10 cellular contexts compared by ENCODE assay signal in the genomic region with DNA sequence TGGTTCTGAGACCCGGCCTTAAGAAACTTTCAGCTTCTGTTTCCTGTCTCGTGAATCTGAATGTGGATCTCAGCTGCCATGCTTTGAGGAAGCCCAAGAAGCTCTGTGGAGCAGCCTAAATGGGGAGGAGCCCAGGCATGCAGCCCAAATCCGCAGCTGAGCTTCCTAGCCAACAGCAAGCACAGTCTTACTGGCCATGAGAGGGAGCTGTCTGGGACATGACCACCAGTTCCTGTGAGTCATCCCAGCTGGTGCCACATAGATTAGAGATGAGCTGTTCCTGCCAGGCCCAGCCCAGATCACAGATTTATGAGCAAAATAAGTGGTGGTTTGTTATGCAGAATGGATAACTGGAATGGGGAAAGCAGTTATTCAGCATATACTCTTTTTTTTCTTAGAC.
A peak's percentile ranks its signal among the peaks of the same experiment; 100 is the strongest.
DNase-seq lines count a peak whose midpoint lies in the region; ATAC-seq and TF ChIP-seq lines count a peak whose summit lies in the region.
"Had no signal": no experiment of that assay in that cellular context is flagged by ENCODE, and none has a peak within 500 bp of the region (broad histone marks: within the 10 kb centered on the region; RNA-seq: fewer than 3 reads in every experiment).

No MANE protein-coding gene starts in this region.

- H3K27me3 Mint-ChIP-seq in activated T-cell treated with anti-CD3 and anti-CD28 coated beads, Interleukin-2, amount 50 U/mL, for 4 hours (ENCODE audit: low read depth), result no peaks in the 10 kb centered on the region
- H3K27me3 Mint-ChIP-seq in T-helper 2 cell treated with Interferon-gamma antibody and Interleukin-4, amounts not matched to agents 5 μg/mL and 100 μg/mL, for 36 hours (ENCODE audit: low read depth), result no peaks in the 10 kb centered on the region

- H3K4me3 Mint-ChIP-seq in activated T-cell treated with anti-CD3 and anti-CD28 coated beads, Interleukin-2, amount 50 U/mL, for 4 hours, result no peak overlapping the region
- no peak overlapping the region for H3K4me3 Mint-ChIP-seq in T-helper 2 cell treated with Interferon-gamma antibody and Interleukin-4, amounts not matched to agents 5 μg/mL and 100 μg/mL, for 36 hours

- TF ChIP-seq POLR2A in adrenal gland (IDR thresholded peaks at IDR 0.05), result no peak

- no peak overlapping the region for H3K4me3 ChIP-seq in adrenal gland
- H3K4me3 ChIP-seq: ascending aorta had no signal

- no peaks in the 10 kb centered on the region for H3K36me3 ChIP-seq in adrenal gland (replicated peaks in 1 of 2)
- H3K36me3 ChIP-seq: ascending aorta had no signal

- no peaks in the 10 kb centered on the region for H3K27me3 ChIP-seq in adrenal gland
- H3K27me3 ChIP-seq: ascending aorta had no signal

- peaks cover 10% of the 10 kb centered on the region for H3K9me3 Mint-ChIP-seq in activated T-cell treated with anti-CD3 and anti-CD28 coated beads, Interleukin-2, amount 50 U/mL, for 4 hours
- H3K9me3 Mint-ChIP-seq in T-helper 2 cell treated with Interferon-gamma antibody and Interleukin-4, amounts not matched to agents 5 μg/mL and 100 μg/mL, for 36 hours, result peaks cover 9% of the 10 kb centered on the region

- DNase-seq in EL (peak; percentile 97), LHCN-M2 (ENCODE audit: low read depth) (peak; percentile 97), adrenal gland (peak in 5 of 7 donors; percentile 48 to 76 (median 55)), islet precursor cell (peak; percentile 86)
- DNase-seq in activated T-cell treated with anti-CD3 and anti-CD28 coated beads, Interleukin-2, amount 50 U/mL, for 4 hours, result no peak
- DNase-seq in T-helper 2 cell treated with Interferon-gamma antibody and Interleukin-4, amounts not matched to agents 5 μg/mL and 100 μg/mL, for 36 hours (ENCODE audit: low spot score), result no peak
- no peak for DNase-seq in stimulated activated CD4-positive, alpha-beta T cell treated with anti-CD3 and anti-CD28 coated beads, Interleukin-4, amount 100 ng/mL, for 1 hour
- DNase-seq: NCI-H2029 treated with DMSO at 0.1 percent for 48 hours had no signal

- no peaks in the 10 kb centered on the region for H3K36me3 Mint-ChIP-seq in activated T-cell treated with anti-CD3 and anti-CD28 coated beads, Interleukin-2, amount 50 U/mL, for 4 hours (ENCODE audit: insufficient read depth)
- no peaks in the 10 kb centered on the region for H3K36me3 Mint-ChIP-seq in T-helper 2 cell treated with Interferon-gamma antibody and Interleukin-4, amounts not matched to agents 5 μg/mL and 100 μg/mL, for 36 hours (ENCODE audit: low read depth)

- 87 to 100% (median 91%) methylated on average over 2 to 3 of the region's 3 CpGs for WGBS in adrenal gland, 4 donors

- no peak overlapping the region for H3K27ac Mint-ChIP-seq in T-helper 2 cell treated with Interferon-gamma antibody and Interleukin-4, amounts not matched to agents 5 μg/mL and 100 μg/mL, for 36 hours

- intact Hi-C loops in adrenal gland (cut with DNase I), result no loop called here

- H3K9me3 ChIP-seq in adrenal gland (replicated peaks in 1 of 3), result peaks cover 0 to 3% (median 0%) of the 10 kb centered on the region in 3 donors

- H3K4me1 Mint-ChIP-seq in activated T-cell treated with anti-CD3 and anti-CD28 coated beads, Interleukin-2, amount 50 U/mL, for 4 hours (ENCODE audit: low read depth), result no peaks in the 10 kb centered on the region
- H3K4me1 Mint-ChIP-seq in T-helper 2 cell treated with Interferon-gamma antibody and Interleukin-4, amounts not matched to agents 5 μg/mL and 100 μg/mL, for 36 hours (ENCODE audit: low read depth), result no peaks in the 10 kb centered on the region

- TF ChIP-seq CTCF in adrenal gland (IDR thresholded peaks at IDR 0.05), result peak in 1 of 6 experiments; percentile 8

- H3K27ac ChIP-seq in adrenal gland, result no peak overlapping the region
- H3K27ac ChIP-seq: ascending aorta had no signal

- H3K4me1 ChIP-seq in adrenal gland (replicated peaks in 1 of 2), result no peaks in the 10 kb centered on the region
- H3K4me1 ChIP-seq: ascending aorta had no signal

- no peak for ATAC-seq in GM19452 (IDR thresholded peaks at IDR 0.05; ENCODE audit: unreplicated experiment)
- ATAC-seq in activated T-cell treated with anti-CD3 and anti-CD28 coated beads, Interleukin-2, amount 50 U/mL, for 4 hours, result no peak

Comparison
In these comparisons a context has a peak if more than half of its experiments do, and no peak if none do; other contexts are left out.
1. DNase-seq: peak in EL (single experiment), LHCN-M2 (single experiment), adrenal gland (5 of 7) and islet precursor cell (single experiment); none in activated T-cell treated with anti-CD3 and anti-CD28 coated beads, Interleukin-2, amount 50 U/mL, for 4 hours (single experiment), T-helper 2 cell treated with Interferon-gamma antibody and Interleukin-4, amounts not matched to agents 5 μg/mL and 100 μg/mL, for 36 hours (single experiment) and stimulated activated CD4-positive, alpha-beta T cell treated with anti-CD3 and anti-CD28 coated beads, Interleukin-4, amount 100 ng/mL, for 1 hour (single experiment).